8 cellular contexts compared by ENCODE assay signal in genomic region chr20:35883778-35884540, GRCh38.
DNase-seq lines count a peak whose midpoint lies in the region; ATAC-seq and TF ChIP-seq lines count a peak whose summit lies in the region.

No MANE protein-coding gene starts in this region.

- POLR2A ChIA-PET in activated naive CD8-positive, alpha-beta T cell treated with anti-CD3 and anti-CD28 coated beads, Interleukin-2, amount 10 ng/mL, durations not matched to agents 7 days and 5 days (lab: Charles Lee) = interaction anchor here (0.9 to 4.3 kb wide), 4 partner anchors 115 to 393 kb away, joined by 3 to 23 read pairs (median 4); partner anchors contain the start of gene RBM39

- H3K4me3 Mint-ChIP-seq in activated naive CD8-positive, alpha-beta T cell treated with anti-CD3 and anti-CD28 coated beads, Interleukin-2, amount 10 ng/mL, durations not matched to agents 7 days and 5 days = no peak overlapping the region
- H3K4me3 Mint-ChIP-seq in progenitor cell of endocrine pancreas (ENCODE audit: low read depth) = no peak overlapping the region

- H3K27ac ChIP-seq in transverse colon = peak overlapping the region; percentile 62 to 84 (median 74)

- in situ Hi-C loops in transverse colon (cut with MboI; ENCODE audit: low pct_ligation_motif_present in 1 of 4, low pct_unique_long_range_greater_than_20kb in 1 of 4, low sequenced_read_pairs in 3 of 4) = loop anchor here in 3 of 4 donors (25.0 kb wide), 2 partner anchors 172 to 397 kb away; no protein-coding TSS in a partner anchor

- TF ChIP-seq EP300 in transverse colon (IDR thresholded peaks at IDR 0.05; ENCODE audit: low read depth) = no peak

- TF ChIP-seq CTCF in progenitor cell of endocrine pancreas (IDR thresholded peaks at IDR 0.05; ENCODE audit: unreplicated experiment) = peak; percentile 76
- TF ChIP-seq CTCF in transverse colon (IDR thresholded peaks at IDR 0.05) = peak; percentile 52 to 65 (median 53)

- ATAC-seq in activated naive CD8-positive, alpha-beta T cell treated with anti-CD3 and anti-CD28 coated beads, Interleukin-2, amount 10 ng/mL, durations not matched to agents 7 days and 5 days (ENCODE audit: low read depth) = peak; percentile 93
- ATAC-seq in Right ventricle myocardium superior (ENCODE audit: poor library complexity) = peak; percentile 84
- ATAC-seq in GM21576 (IDR thresholded peaks at IDR 0.05; ENCODE audit: unreplicated experiment) = no peak

- no peaks in the 10 kb centered on the region for H3K27me3 ChIP-seq in transverse colon

- TF ChIP-seq POLR2A in transverse colon (IDR thresholded peaks at IDR 0.05) = no peak

- H3K4me1 ChIP-seq in transverse colon = peaks cover 0 to 6% (median 2%) of the 10 kb centered on the region in 4 donors

- no peaks in the 10 kb centered on the region for H3K27me3 Mint-ChIP-seq in activated naive CD8-positive, alpha-beta T cell treated with anti-CD3 and anti-CD28 coated beads, Interleukin-2, amount 10 ng/mL, durations not matched to agents 7 days and 5 days
- no peaks in the 10 kb centered on the region for H3K27me3 Mint-ChIP-seq in progenitor cell of endocrine pancreas

- WGBS in transverse colon (ENCODE audit: low coverage in 1 of 2), 2 donors = 66 to 69% methylated on average over 2 to 10 of the region's 10 CpGs

- peak overlapping the region; percentile 22 for H3K27ac Mint-ChIP-seq in activated naive CD8-positive, alpha-beta T cell treated with anti-CD3 and anti-CD28 coated beads, Interleukin-2, amount 10 ng/mL, durations not matched to agents 7 days and 5 days
- peak overlapping the region; percentile 86 for H3K27ac Mint-ChIP-seq in progenitor cell of endocrine pancreas

- DNase-seq in DMS53 (lab: John Stamatoyannopoulos, UW) (peak; percentile 75), LHCN-M2 (ENCODE audit: low read depth) (peak; percentile 98), SKM-1 treated with dmso at 0.1 percent for 144 hours (lab: John Stamatoyannopoulos, UW; ENCODE audit: unreplicated experiment) (peak; percentile 33), Right ventricle myocardium superior (peak; percentile 78), progenitor cell of endocrine pancreas (ENCODE audit: low spot score, unreplicated experiment) (peak; percentile 41), transverse colon (peak; percentile 57)
- peak; percentile 57 for DNase-seq in activated naive CD8-positive, alpha-beta T cell treated with anti-CD3 and anti-CD28 coated beads, Interleukin-2, amount 10 ng/mL, durations not matched to agents 7 days and 5 days

- H3K4me3 ChIP-seq in transverse colon = no peak overlapping the region

- no peaks in the 10 kb centered on the region for H3K36me3 ChIP-seq in transverse colon

- H3K9me3 ChIP-seq in transverse colon = no peaks in the 10 kb centered on the region

- intact Hi-C loops in Right ventricle myocardium superior (cut with DNase I) = loop anchor here (10.0 kb wide), 1 partner anchor 139 kb away; the partner anchor contains the start of gene RBM39
- intact Hi-C loops in transverse colon (cut with DNase I; ENCODE audit: low total_unique reads) = no loop called here

- H3K36me3 Mint-ChIP-seq in activated naive CD8-positive, alpha-beta T cell treated with anti-CD3 and anti-CD28 coated beads, Interleukin-2, amount 10 ng/mL, durations not matched to agents 7 days and 5 days = peaks cover 2% of the 10 kb centered on the region
- peaks cover 2% of the 10 kb centered on the region for H3K36me3 Mint-ChIP-seq in progenitor cell of endocrine pancreas (ENCODE audit: insufficient read depth)

- no peaks in the 10 kb centered on the region for H3K9me3 Mint-ChIP-seq in activated naive CD8-positive, alpha-beta T cell treated with anti-CD3 and anti-CD28 coated beads, Interleukin-2, amount 10 ng/mL, durations not matched to agents 7 days and 5 days
- H3K9me3 Mint-ChIP-seq in progenitor cell of endocrine pancreas (ENCODE audit: low read depth) = no peaks in the 10 kb centered on the region

- peaks cover 11% of the 10 kb centered on the region for H3K4me1 Mint-ChIP-seq in activated naive CD8-positive, alpha-beta T cell treated with anti-CD3 and anti-CD28 coated beads, Interleukin-2, amount 10 ng/mL, durations not matched to agents 7 days and 5 days
- H3K4me1 Mint-ChIP-seq in progenitor cell of endocrine pancreas (ENCODE audit: low read depth) = peaks cover 3% of the 10 kb centered on the region

Comparison
In these comparisons a context has a peak if more than half of its experiments do, and no peak if none do; other contexts are left out.
1. DNase-seq: peak in every context shown above with its lines; median percentile 98 in LHCN-M2; 78 in Right ventricle myocardium superior; 75 in DMS53; 57 in activated naive CD8-positive, alpha-beta T cell treated with anti-CD3 and anti-CD28 coated beads, Interleukin-2, amount 10 ng/mL, durations not matched to agents 7 days and 5 days; 57 in transverse colon; 41 in progenitor cell of endocrine pancreas; 33 in SKM-1 treated with dmso at 0.1 percent for 144 hours.